8 cellular contexts compared by ENCODE assay signal in genomic region chr1:148263128-148263905, GRCh38.
DNase-seq lines count a peak whose midpoint lies in the region; ATAC-seq and TF ChIP-seq lines count a peak whose summit lies in the region.

No MANE protein-coding gene starts in this region.

- peaks cover 14% of the 10 kb centered on the region for H3K36me3 Mint-ChIP-seq in stimulated activated effector memory CD8-positive, alpha-beta T cell treated with anti-CD3 and anti-CD28 coated beads, Interleukin-12 subunit alpha, Interleukin-12 subunit beta, amount 100 ng/mL, for 72 hours

- H3K4me1 Mint-ChIP-seq in stimulated activated effector memory CD8-positive, alpha-beta T cell treated with anti-CD3 and anti-CD28 coated beads, Interleukin-12 subunit alpha, Interleukin-12 subunit beta, amount 100 ng/mL, for 72 hours: peaks cover 16% of the 10 kb centered on the region

- peak overlapping the region; percentile 40 for H3K4me3 ChIP-seq in GM12875 (ENCODE audit: low read depth, low read length)
- peak overlapping the region; percentile 65 to 80 for H3K4me3 ChIP-seq in muscle layer of duodenum (ENCODE audit: low read depth in 1 of 2, low read length in 2 of 2)

- no peaks in the 10 kb centered on the region for H3K36me3 ChIP-seq in muscle layer of duodenum (ENCODE audit: control insufficient read depth in 1 of 2, insufficient read depth in 2 of 2, low read length in 2 of 2)

- H3K9me3 Mint-ChIP-seq in stimulated activated effector memory CD8-positive, alpha-beta T cell treated with anti-CD3 and anti-CD28 coated beads, Interleukin-12 subunit alpha, Interleukin-12 subunit beta, amount 100 ng/mL, for 72 hours: no peaks in the 10 kb centered on the region

- no peaks in the 10 kb centered on the region for H3K9me3 ChIP-seq in muscle layer of duodenum (ENCODE audit: control insufficient read depth in 1 of 2, low read length in 2 of 2)

- ATAC-seq in HG02884 (IDR thresholded peaks at IDR 0.05; ENCODE audit: unreplicated experiment): peak; percentile 78
- ATAC-seq in stimulated activated effector memory CD8-positive, alpha-beta T cell treated with anti-CD3 and anti-CD28 coated beads, Interleukin-12 subunit alpha, Interleukin-12 subunit beta, amount 100 ng/mL, for 72 hours: peak; percentile 91

- peaks cover 4% of the 10 kb centered on the region for H3K27me3 ChIP-seq in muscle layer of duodenum (ENCODE audit: low read depth, low read length)

- peak overlapping the region; percentile 98 for H3K27ac Mint-ChIP-seq in stimulated activated effector memory CD8-positive, alpha-beta T cell treated with anti-CD3 and anti-CD28 coated beads, Interleukin-12 subunit alpha, Interleukin-12 subunit beta, amount 100 ng/mL, for 72 hours

- no peak for TF ChIP-seq CTCF in GM12875 (IDR thresholded peaks at IDR 0.05; ENCODE audit: borderline replicate concordance, insufficient read depth, low read depth, low read length)

- peak overlapping the region; percentile 86 for H3K4me3 Mint-ChIP-seq in stimulated activated effector memory CD8-positive, alpha-beta T cell treated with anti-CD3 and anti-CD28 coated beads, Interleukin-12 subunit alpha, Interleukin-12 subunit beta, amount 100 ng/mL, for 72 hours

- H3K27ac ChIP-seq in muscle layer of duodenum (ENCODE audit: low read length): no peak overlapping the region

- TF ChIP-seq POLR2A in erythroblast (IDR thresholded peaks at IDR 0.05; ENCODE audit: low read length): peak; percentile 99

- H3K4me1 ChIP-seq in muscle layer of duodenum (ENCODE audit: control insufficient read depth in 1 of 2, insufficient read depth in 2 of 2, low read length in 2 of 2): peaks cover 0 to 3% of the 10 kb centered on the region in 2 donors

- peak; percentile 97 for DNase-seq in NCI-H748 (lab: John Stamatoyannopoulos, UW; ENCODE audit: unreplicated experiment)
- DNase-seq in activated T-cell treated with anti-CD3 and anti-CD28 coated beads for 4 hours: peak; percentile 23
- peak; percentile 80 to 92 for DNase-seq in erythroblast (lab: John Stamatoyannopoulos, UW)
- DNase-seq in stimulated activated effector memory CD8-positive, alpha-beta T cell treated with anti-CD3 and anti-CD28 coated beads, Interleukin-12 subunit alpha, Interleukin-12 subunit beta, amount 100 ng/mL, for 72 hours (ENCODE audit: low spot score in 2 of 2): peak; percentile 40 to 88
- DNase-seq in GF-D8 (lab: John Stamatoyannopoulos, UW): no peak
